Comparison of ENCODE assay signal across 23 cellular contexts in genomic region chr11:126152152-126152551, GRCh38.
"Had no signal": no experiment of that assay in that cellular context is flagged by ENCODE, and none has a peak within 500 bp of the region (broad histone marks: within the 10 kb centered on the region; RNA-seq: fewer than 3 reads in every experiment).

No MANE protein-coding gene starts in this region.

- H3K36me3 ChIP-seq: gastroesophageal sphincter, heart right ventricle, left lung, neutrophil, pancreas, stomach, tibial artery had no signal

- DNase-seq: dorsolateral prefrontal cortex; effector CD4-positive, alpha-beta T cell; foreskin keratinocyte; glutamatergic neuron; heart right ventricle; hippocampal formation; left cardiac atrium; left lung; mesenchymal stem cell; midbrain; naive thymus-derived CD8-positive, alpha-beta T cell; pancreas; stimulated activated CD4-positive, alpha-beta T cell treated with anti-CD3 and anti-CD28 coated beads, Interleukin-2, amount 100 ng/mL, for 24 hours; stimulated activated CD4-positive, alpha-beta T cell treated with anti-CD3 and anti-CD28 coated beads, Interleukin-4, amount 100 ng/mL, for 24 hours; stimulated activated naive CD4-positive, alpha-beta T cell treated with Interleukin-2 at 50 U/mL for 16 hours; stomach; tibial artery had no signal

- H3K9me3 ChIP-seq: neutrophil, pancreas, stomach had no signal

- FAIRE-seq: colon, pancreas had no signal

- H3K4me3 ChIP-seq: dorsolateral prefrontal cortex, gastroesophageal sphincter, heart right ventricle, left lung, pancreas, stomach, tibial artery had no signal

- H3K4me1 ChIP-seq: foreskin keratinocyte, heart right ventricle, left lung, pancreas, tibial artery had no signal

- H3K36me3 Mint-ChIP-seq: stimulated activated effector memory CD8-positive, alpha-beta T cell treated with anti-CD3 and anti-CD28 coated beads, Interleukin-12 subunit alpha, Interleukin-12 subunit beta, amount 100 ng/mL, for 72 hours had no signal

- H3K27ac Mint-ChIP-seq: naive thymus-derived CD8-positive, alpha-beta T cell; stimulated activated effector memory CD8-positive, alpha-beta T cell treated with anti-CD3 and anti-CD28 coated beads, Interleukin-12 subunit alpha, Interleukin-12 subunit beta, amount 100 ng/mL, for 72 hours; type B pancreatic cell had no signal

- H3K27me3 Mint-ChIP-seq: type B pancreatic cell had no signal

- H3K4me3 Mint-ChIP-seq: naive thymus-derived CD8-positive, alpha-beta T cell; stimulated activated effector memory CD8-positive, alpha-beta T cell treated with anti-CD3 and anti-CD28 coated beads, Interleukin-12 subunit alpha, Interleukin-12 subunit beta, amount 100 ng/mL, for 72 hours; type B pancreatic cell had no signal

- H3K27me3 ChIP-seq: gastroesophageal sphincter, heart right ventricle, left lung, neutrophil, pancreas had no signal

- H3K27ac ChIP-seq: dorsolateral prefrontal cortex, epithelial cell of prostate, foreskin keratinocyte, gastroesophageal sphincter, heart right ventricle, left lung, neutrophil, pancreas, stomach, tibial artery had no signal
